8 cellular contexts compared by ENCODE assay signal in genomic region chr2:16665746-16666452, GRCh38. TPM values are rescaled to one million over a fixed set of nuclear protein-coding genes. Genes with fewer than 3 reads are reported as not detected.
DNase-seq lines count a peak whose midpoint lies in the region; ATAC-seq and TF ChIP-seq lines count a peak whose summit lies in the region.

CYRIA (minus strand) TSS chr2:16665834; CDS start chr2:16588119, 77,715 bp downstream.

- ATAC-seq in HG02588 (IDR thresholded peaks at IDR 0.05; ENCODE audit: unreplicated experiment) = peak; percentile 72
- peak; percentile 88 for ATAC-seq in activated T-helper 17 cell treated with anti-CD3 and anti-CD28 coated beads, Interleukin-2, amount 50 U/mL, for 72 hours (replicated peaks)
- ATAC-seq in thoracic aorta (ENCODE audit: insufficient number of reproducible peaks, low FRiP score, low read depth) = peak; percentile 7

- H3K9me3 Mint-ChIP-seq in activated T-helper 17 cell treated with anti-CD3 and anti-CD28 coated beads, Interleukin-2, amount 50 U/mL, for 72 hours = no peaks in the 10 kb centered on the region

- H3K9ac ChIP-seq in neural cell (ENCODE audit: low read length) = peak within 1 kb of the TSS; percentile 82

- H3K4me2 ChIP-seq in neural cell (ENCODE audit: low read length) = peak within 1 kb of the TSS; percentile 94

- H4K20me1 ChIP-seq in neural cell (ENCODE audit: insufficient read depth) = no peaks in the 10 kb centered on the region

- TF ChIP-seq CTCF in GM12875 (IDR thresholded peaks at IDR 0.05; ENCODE audit: borderline replicate concordance, insufficient read depth, low read depth, low read length) (no peak), foreskin fibroblast (IDR thresholded peaks at IDR 0.05; ENCODE audit: low read depth, low read length) (no peak), neural cell (IDR thresholded peaks at IDR 0.05; ENCODE audit: poor library complexity, severe bottlenecking) (no peak), thoracic aorta (IDR thresholded peaks at IDR 0.05) (no peak)

- no peaks in the 10 kb centered on the region for H3F3A ChIP-seq in neural cell (ENCODE audit: insufficient read depth, low read length, poor library complexity, severe bottlenecking)

- H3K36me3 ChIP-seq in neural cell (ENCODE audit: insufficient read depth, low read length) (no peaks in the 10 kb centered on the region), thoracic aorta (no peaks in the 10 kb centered on the region)

- H3K27me3 ChIP-seq in neural cell (ENCODE audit: insufficient read depth, low read depth, low read length) (no peaks in the 10 kb centered on the region), thoracic aorta (replicated peaks; ENCODE audit: insufficient read depth) (no peaks in the 10 kb centered on the region)

- H3K4me3 ChIP-seq in GM12875 (ENCODE audit: low read depth, low read length) = peak within 1 kb of the TSS; percentile 18
- peak within 1 kb of the TSS; percentile 37 to 55 for H3K4me3 ChIP-seq in foreskin fibroblast (ENCODE audit: low read depth in 1 of 2, low read length in 2 of 2)
- peak within 1 kb of the TSS; percentile 80 for H3K4me3 ChIP-seq in neural cell (ENCODE audit: low read length)
- H3K4me3 ChIP-seq in thoracic aorta = peak within 1 kb of the TSS; percentile 85

- H3K9me3 ChIP-seq in neural cell (ENCODE audit: low read length) = no peaks in the 10 kb centered on the region
- no peaks in the 10 kb centered on the region for H3K9me3 ChIP-seq in thoracic aorta

- H3K4me3 Mint-ChIP-seq in activated T-helper 17 cell treated with anti-CD3 and anti-CD28 coated beads, Interleukin-2, amount 50 U/mL, for 72 hours = peak within 1 kb of the TSS; percentile 82

- TF ChIP-seq EP300 in neural cell (conservative IDR thresholded peaks at IDR 0.05; ENCODE audit: poor library complexity, severe bottlenecking) = peak; percentile 10

- H3K4me1 Mint-ChIP-seq in activated T-helper 17 cell treated with anti-CD3 and anti-CD28 coated beads, Interleukin-2, amount 50 U/mL, for 72 hours = peaks cover 11% of the 10 kb centered on the region

- H3K4me1 ChIP-seq in thoracic aorta (ENCODE audit: control insufficient read depth in 1 of 2, low read depth in 2 of 2) = peaks cover 12 to 26% of the 10 kb centered on the region in 2 donors

- H3K36me3 Mint-ChIP-seq in activated T-helper 17 cell treated with anti-CD3 and anti-CD28 coated beads, Interleukin-2, amount 50 U/mL, for 72 hours (ENCODE audit: low read depth) = peaks cover 4% of the 10 kb centered on the region

- no peaks in the 10 kb centered on the region for H3K9me2 ChIP-seq in neural cell (ENCODE audit: insufficient read depth, low read length)

- peaks cover 38% of the 10 kb centered on the region for H3K27me3 Mint-ChIP-seq in activated T-helper 17 cell treated with anti-CD3 and anti-CD28 coated beads, Interleukin-2, amount 50 U/mL, for 72 hours

- DNase-seq in NCI-H748 (lab: John Stamatoyannopoulos, UW; ENCODE audit: unreplicated experiment) = peak; percentile 68
- peak in 1 of 2 donors; percentile 27 for DNase-seq in foreskin fibroblast
- no peak for DNase-seq in thoracic aorta (ENCODE audit: low spot score)
- DNase-seq in dedifferentiated amniotic fluid mesenchymal stem cell (ENCODE audit: extremely low spot score) = no peak

- peak within 1 kb of the TSS; percentile 74 for H3K27ac Mint-ChIP-seq in activated T-helper 17 cell treated with anti-CD3 and anti-CD28 coated beads, Interleukin-2, amount 50 U/mL, for 72 hours

- H3K79me2 ChIP-seq in neural cell (replicated peaks; ENCODE audit: insufficient read depth, low read length) = peaks cover 30% of the 10 kb centered on the region

- H3K27ac ChIP-seq in neural cell (ENCODE audit: low read length) (peak within 1 kb of the TSS; percentile 84), thoracic aorta (peak within 1 kb of the TSS; percentile 39 to 76)

- H2AFZ ChIP-seq in neural cell (ENCODE audit: low read depth, low read length) = peak within 1 kb of the TSS; percentile 58

- TF ChIP-seq RAD21 in neural cell (conservative IDR thresholded peaks at IDR 0.05) = no peak

TF ChIP-seq in neural cell, 6 proteins besides CTCF, POLR2A, EP300 and RAD21:
- TF ChIP-seq REST (IDR thresholded peaks at IDR 0.05; ENCODE audit: borderline replicate concordance) = no peak
- TF ChIP-seq POLR2AphosphoS5 (IDR thresholded peaks at IDR 0.05) = peak; percentile 59
TF ChIP-seq in neural cell: peak in this region for 1.

RNA-seq across cellular contexts. Expression of gene CYRIA, which starts in this region (rescaled TPM):
- total RNA-seq in activated T-helper 17 cell treated with anti-CD3 and anti-CD28 coated beads, Interleukin-2, amount 50 U/mL, for 72 hours = under 1 TPM; 0.06 to 0.64 TPM
- 64.0 and 67.0 TPM in 2 replicates for polyA plus RNA-seq in neural cell
- 93.7 and 108 TPM in 2 replicates for polyA minus RNA-seq in neural cell
- total RNA-seq in thoracic aorta = 10 to 100 TPM in 1 of 2 donors, 1 to 10 TPM in 1; 5.6 to 12.5 TPM

Comparison
In these comparisons a context has a peak if more than half of its experiments do, and no peak if none do; other contexts are left out.
1. RNA of gene CYRIA (total RNA-seq): 5.6 to 12.5 TPM in thoracic aorta; 0.06 to 0.64 TPM in activated T-helper 17 cell treated with anti-CD3 and anti-CD28 coated beads, Interleukin-2, amount 50 U/mL, for 72 hours; every median in the first group is over 4 times any median in the second.
2. Peak in ATAC-seq in activated T-helper 17 cell treated with anti-CD3 and anti-CD28 coated beads, Interleukin-2, amount 50 U/mL, for 72 hours; RNA of the gene not detected or under 1 TPM.
3. H3K4me3 ChIP-seq: peak in every context shown above with its lines; median percentile 85 in thoracic aorta; 80 in neural cell; 46 in foreskin fibroblast; 18 in GM12875.
4. ATAC-seq: peak in every context shown above with its lines; median percentile 88 in activated T-helper 17 cell treated with anti-CD3 and anti-CD28 coated beads, Interleukin-2, amount 50 U/mL, for 72 hours; 72 in HG02588; 7 in thoracic aorta.